ENCODE assay signal across 19 cellular contexts in the genomic region with DNA sequence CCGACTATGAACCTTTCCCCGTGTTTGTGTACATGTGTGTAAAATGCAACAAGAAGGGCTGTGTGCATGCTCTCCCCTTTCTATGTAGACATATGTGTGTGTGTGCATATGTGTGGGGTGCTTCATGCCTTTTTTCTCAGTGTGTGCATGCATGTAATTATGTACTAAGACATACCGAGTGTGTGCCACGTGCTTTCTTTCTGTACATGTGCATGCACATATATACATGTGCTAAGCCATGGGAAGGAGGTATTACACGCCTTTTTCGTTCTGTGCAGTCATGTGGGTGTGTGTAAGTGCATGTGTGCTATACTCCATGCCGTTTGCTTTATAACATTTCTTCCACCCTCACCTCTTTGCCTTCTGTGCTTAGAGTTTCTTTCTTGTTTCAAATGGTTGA.
"Had no signal": no experiment of that assay in that cellular context is flagged by ENCODE, and none has a peak within 500 bp of the region (broad histone marks: within the 10 kb centered on the region; RNA-seq: fewer than 3 reads in every experiment).

No MANE protein-coding gene starts in this region.

- DNase-seq: KBM-7, NCI-H1092, NCI-H1105 treated with DMSO at 0.1 percent for 48 hours, NCI-H1417 treated with DMSO at 0.1 percent for 48 hours, NCI-H146, NCI-H1694 treated with DMSO at 0.1 percent for 48 hours, NCI-H1930, NCI-H2081, NCI-H2107, NCI-H2227 treated with DMSO at 0.1 percent for 48 hours, NCI-H524, NCI-H69, NCI-H774, SHP77, SK-N-SH, SW 1271 had no signal

- ATAC-seq: Panc1 had no signal

- H3K9me3 ChIP-seq: SK-N-SH had no signal

- H3K27ac ChIP-seq: HL-60, RWPE1 had no signal

- H3K9ac ChIP-seq: SK-N-SH had no signal

- H3K4me2 ChIP-seq: SK-N-SH had no signal
